ENCODE assay signal across 18 cellular contexts in the genomic region with DNA sequence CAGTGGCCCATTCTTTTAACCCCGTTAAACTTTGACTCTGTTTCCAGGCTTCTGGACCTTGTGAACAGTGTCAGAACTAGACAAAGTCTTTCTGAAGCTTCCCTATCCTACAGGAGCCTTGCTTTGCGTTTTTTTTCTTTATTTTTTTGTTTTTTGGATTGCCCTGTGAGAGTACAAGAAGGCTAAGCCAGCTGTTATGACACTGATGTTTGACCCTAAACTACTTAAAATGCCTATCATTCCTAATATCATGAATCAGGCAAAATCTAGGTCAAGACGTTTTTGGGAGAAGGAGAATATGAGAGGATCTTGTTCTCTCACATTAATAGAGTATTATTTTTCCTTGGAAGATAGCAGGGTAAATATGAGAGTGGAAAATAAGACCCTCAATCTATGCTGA.
DNase-seq lines count a peak whose midpoint lies in the region; ATAC-seq and TF ChIP-seq lines count a peak whose summit lies in the region.
"Had no signal": no experiment of that assay in that cellular context is flagged by ENCODE, and none has a peak within 500 bp of the region (broad histone marks: within the 10 kb centered on the region; RNA-seq: fewer than 3 reads in every experiment).

No MANE protein-coding gene starts in this region.

- no peak overlapping the region for H3K27ac Mint-ChIP-seq in activated T-cell treated with anti-CD3 and anti-CD28 coated beads, Interleukin-2, amount 50 U/mL, for 24 hours
- no peak overlapping the region for H3K27ac Mint-ChIP-seq in endodermal cell
- H3K27ac Mint-ChIP-seq: activated B cell treated with CpG ODN at 0.5 μM for 24 hours had no signal

- H4K20me1 ChIP-seq in GM23248 (ENCODE audit: insufficient read depth): no peaks in the 10 kb centered on the region

- no peak overlapping the region for H3K4me2 ChIP-seq in GM23248 (ENCODE audit: unreplicated experiment)
- H3K4me2 ChIP-seq: KMS-11 had no signal

- no peak overlapping the region for H3K4me3 Mint-ChIP-seq in activated T-cell treated with anti-CD3 and anti-CD28 coated beads, Interleukin-2, amount 50 U/mL, for 24 hours
- H3K4me3 Mint-ChIP-seq in endodermal cell: no peak overlapping the region
- H3K4me3 Mint-ChIP-seq: activated B cell treated with CpG ODN at 0.5 μM for 24 hours had no signal

- H3K27ac ChIP-seq in GM23248 (no peak overlapping the region), lung (ENCODE audit: low read depth in 1 of 2, low read length in 1 of 2) (no peak overlapping the region), spleen (peak overlapping the region in 7 of 8 donors; percentile 19 to 61 (median 27)), ovary (peak overlapping the region in 1 of 2 donors; percentile 37), endodermal cell (ENCODE audit: low read depth, low read length) (no peak overlapping the region)
- H3K27ac ChIP-seq: colonic mucosa, epithelial cell of prostate, KMS-11 had no signal

- peaks cover 11% of the 10 kb centered on the region for H3K27me3 Mint-ChIP-seq in activated T-cell treated with anti-CD3 and anti-CD28 coated beads, Interleukin-2, amount 50 U/mL, for 24 hours
- no peaks in the 10 kb centered on the region for H3K27me3 Mint-ChIP-seq in endodermal cell (ENCODE audit: insufficient read depth)
- H3K27me3 Mint-ChIP-seq: activated B cell treated with CpG ODN at 0.5 μM for 24 hours had no signal

- H3K27me3 ChIP-seq in GM23248 (replicated peaks; ENCODE audit: insufficient read depth): no peaks in the 10 kb centered on the region
- no peaks in the 10 kb centered on the region for H3K27me3 ChIP-seq in lung (ENCODE audit: control insufficient read depth, insufficient read depth)
- no peaks in the 10 kb centered on the region for H3K27me3 ChIP-seq in spleen (replicated peaks in 1 of 7)
- no peaks in the 10 kb centered on the region for H3K27me3 ChIP-seq in ovary
- no peaks in the 10 kb centered on the region for H3K27me3 ChIP-seq in endodermal cell (ENCODE audit: control insufficient read depth, insufficient read depth, low read length, poor library complexity, severe bottlenecking)
- H3K27me3 ChIP-seq: colonic mucosa had no signal

- H3K4me1 Mint-ChIP-seq in activated T-cell treated with anti-CD3 and anti-CD28 coated beads, Interleukin-2, amount 50 U/mL, for 24 hours (ENCODE audit: low read depth): no peaks in the 10 kb centered on the region
- H3K4me1 Mint-ChIP-seq in endodermal cell: no peaks in the 10 kb centered on the region
- H3K4me1 Mint-ChIP-seq: activated B cell treated with CpG ODN at 0.5 μM for 24 hours had no signal

- H3F3A ChIP-seq in GM23248 (ENCODE audit: insufficient read depth): no peaks in the 10 kb centered on the region

- TF ChIP-seq POLR2A in spleen (IDR thresholded peaks at IDR 0.05) (no peak), ovary (IDR thresholded peaks at IDR 0.05) (no peak)

- in situ Hi-C loops in GM23248 (cut with MboI): no loop called here

- peak; percentile 83 for ATAC-seq in lung (ENCODE audit: insufficient read depth, low FRiP score)
- ATAC-seq in GM19452 (IDR thresholded peaks at IDR 0.05; ENCODE audit: unreplicated experiment): no peak

- H2AFZ ChIP-seq in GM23248: no peak overlapping the region

- no peak overlapping the region for H3K4me3 ChIP-seq in GM23248
- no peak overlapping the region for H3K4me3 ChIP-seq in cardiac fibroblast (replicated peaks in 1 of 2; ENCODE audit: low read depth in 2 of 2, low read length in 2 of 2)
- H3K4me3 ChIP-seq in lung: no peak overlapping the region
- H3K4me3 ChIP-seq in spleen: no peak overlapping the region
- no peak overlapping the region for H3K4me3 ChIP-seq in ovary
- no peak overlapping the region for H3K4me3 ChIP-seq in endodermal cell (ENCODE audit: low read length)
- H3K4me3 ChIP-seq: colonic mucosa had no signal

- TF ChIP-seq CTCF in cardiac fibroblast (IDR thresholded peaks at IDR 0.05; ENCODE audit: low read depth, low read length) (no peak), lung (IDR thresholded peaks at IDR 0.05; ENCODE audit: control extremely low read depth, extremely low read depth) (no peak), spleen (IDR thresholded peaks at IDR 0.05 in 8 of 11, conservative IDR thresholded peaks at IDR 0.05 in 3 of 11) (no peak), ovary (IDR thresholded peaks at IDR 0.05) (no peak), endodermal cell (conservative IDR thresholded peaks at IDR 0.05) (no peak)

- no peaks in the 10 kb centered on the region for H3K36me3 Mint-ChIP-seq in activated T-cell treated with anti-CD3 and anti-CD28 coated beads, Interleukin-2, amount 50 U/mL, for 24 hours (ENCODE audit: low read depth)
- H3K36me3 Mint-ChIP-seq in endodermal cell (ENCODE audit: low read depth): no peaks in the 10 kb centered on the region

- no peaks in the 10 kb centered on the region for H3K79me2 ChIP-seq in GM23248 (ENCODE audit: insufficient read depth)

- intact Hi-C loops in spleen (cut with DNase I; ENCODE audit: low total_unique reads) (no loop called here), ovary (cut with DNase I) (no loop called here)

- TF ChIP-seq EP300 in ovary (IDR thresholded peaks at IDR 0.05): no peak

- H3K36me3 ChIP-seq in GM23248 (ENCODE audit: low read depth): no peaks in the 10 kb centered on the region
- no peaks in the 10 kb centered on the region for H3K36me3 ChIP-seq in lung (ENCODE audit: control insufficient read depth in 2 of 2, insufficient read depth in 2 of 2, low read length in 2 of 2)
- H3K36me3 ChIP-seq in spleen: no peaks in the 10 kb centered on the region
- no peaks in the 10 kb centered on the region for H3K36me3 ChIP-seq in ovary
- no peaks in the 10 kb centered on the region for H3K36me3 ChIP-seq in endodermal cell (ENCODE audit: control insufficient read depth, insufficient read depth, low read length)
- H3K36me3 ChIP-seq: colonic mucosa had no signal

- WGBS in GM23248 (ENCODE audit: low coverage in 1 of 2, low lambda C conversion rate in 2 of 2, missing lambda C conversion rate in 2 of 2), 2 experiments: 5 to 13% methylated on average over 3 of the region's 3 CpGs
- WGBS in lung, 2 donors: 38 to 71% methylated on average over 3 of the region's 3 CpGs
- 55 to 72% (median 63%) methylated on average over 3 of the region's 3 CpGs for WGBS in spleen, 5 donors
- WGBS in ovary, 3 donors: 21 to 25% (median 22%) methylated on average over 3 of the region's 3 CpGs
- WGBS in endodermal cell (ENCODE audit: insufficient coverage in 1 of 2, insufficient read length in 1 of 2), 2 experiments: 80 to 90% methylated on average over 1 to 3 of the region's 3 CpGs

- H3K9me2 ChIP-seq in GM23248 (ENCODE audit: insufficient read depth): no peaks in the 10 kb centered on the region

- H3K4me1 ChIP-seq in GM23248 (ENCODE audit: insufficient read depth): no peaks in the 10 kb centered on the region
- no peaks in the 10 kb centered on the region for H3K4me1 ChIP-seq in lung (ENCODE audit: control insufficient read depth in 2 of 2, insufficient read depth in 2 of 2, low read length in 2 of 2)
- no peaks in the 10 kb centered on the region for H3K4me1 ChIP-seq in spleen
- peaks cover 10% of the 10 kb centered on the region for H3K4me1 ChIP-seq in ovary (ENCODE audit: insufficient read depth)
- no peaks in the 10 kb centered on the region for H3K4me1 ChIP-seq in endodermal cell (ENCODE audit: control insufficient read depth, insufficient read depth, low read length)
- H3K4me1 ChIP-seq: colonic mucosa had no signal

- H3K9ac ChIP-seq in GM23248 (no peak overlapping the region), endodermal cell (ENCODE audit: extremely low read depth, low read length, poor library complexity, severe bottlenecking) (no peak overlapping the region)
- H3K9ac ChIP-seq: KMS-11 had no signal

- DNase-seq in GM23248 (peak; percentile 11), cardiac fibroblast (ENCODE audit: low read depth in 2 of 2) (peak; percentile 18 to 65), lung (ENCODE audit: low spot score) (no peak), spleen (no peak), ovary (no peak), endodermal cell (no peak)
- DNase-seq in activated T-cell treated with anti-CD3 and anti-CD28 coated beads, Interleukin-2, amount 50 U/mL, for 24 hours: no peak
- DNase-seq: activated B cell treated with CpG ODN at 0.5 μM for 24 hours, amniotic stem cell, colonic mucosa, kidney, NCI-H1105, NCI-H2171 treated with DMSO at 0.1 percent for 48 hours, posterior cingulate gyrus, T-helper 1 cell had no signal

- H3K9me3 ChIP-seq in GM23248 (ENCODE audit: low read depth) (no peaks in the 10 kb centered on the region), lung (ENCODE audit: control insufficient read depth in 2 of 2, insufficient read depth in 1 of 2, low read length in 1 of 2) (no peaks in the 10 kb centered on the region), spleen (peaks cover 0 to 10% (median 3%) of the 10 kb centered on the region in 8 donors), ovary (no peaks in the 10 kb centered on the region), endodermal cell (ENCODE audit: control insufficient read depth, low read length) (no peaks in the 10 kb centered on the region)
- H3K9me3 ChIP-seq: colonic mucosa had no signal

- no peaks in the 10 kb centered on the region for H3K9me3 Mint-ChIP-seq in activated T-cell treated with anti-CD3 and anti-CD28 coated beads, Interleukin-2, amount 50 U/mL, for 24 hours
- peaks cover 4% of the 10 kb centered on the region for H3K9me3 Mint-ChIP-seq in endodermal cell

Comparison
In these comparisons a context has a peak if more than half of its experiments do, and no peak if none do; other contexts are left out.
1. DNase-seq: peak in GM23248 (single experiment) and cardiac fibroblast (2 of 2); none in lung (single experiment), spleen (single experiment), ovary (0 of 5), activated T-cell treated with anti-CD3 and anti-CD28 coated beads, Interleukin-2, amount 50 U/mL, for 24 hours (single experiment) and endodermal cell (single experiment).
2. H3K27ac ChIP-seq: peak in spleen (7 of 8); none in GM23248 (single experiment), lung (0 of 2) and endodermal cell (single experiment).